ENCODE assay signal across 10 cellular contexts in the genomic region with DNA sequence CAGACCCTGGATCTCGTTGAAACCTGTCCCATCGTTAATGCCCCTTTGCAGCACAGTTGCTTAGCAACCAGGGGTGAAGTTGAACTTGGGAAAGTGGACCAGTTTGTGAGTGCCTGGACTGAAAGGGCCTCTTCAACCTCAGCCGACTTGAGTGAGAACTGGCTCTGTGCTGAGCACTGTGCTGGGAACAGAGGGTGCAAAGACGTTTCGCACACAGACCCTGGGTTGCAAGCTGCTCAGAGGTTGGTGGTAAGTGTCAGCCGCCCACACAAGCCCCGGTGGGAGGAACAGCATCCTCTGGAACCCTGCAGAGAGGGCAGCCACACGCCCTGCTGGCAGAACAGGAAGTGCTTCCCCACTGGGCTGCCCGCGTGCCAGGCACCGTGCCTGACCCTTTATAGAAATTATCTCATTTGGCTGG.
DNase-seq lines count a peak whose midpoint lies in the region; ATAC-seq and TF ChIP-seq lines count a peak whose summit lies in the region.
"Had no signal": no experiment of that assay in that cellular context is flagged by ENCODE, and none has a peak within 500 bp of the region (broad histone marks: within the 10 kb centered on the region; RNA-seq: fewer than 3 reads in every experiment).

No MANE protein-coding gene starts in this region.

- H3K27me3 ChIP-seq in heart left ventricle (peaks cover 0 to 35% (median 0%) of the 10 kb centered on the region in 9 donors), esophagus squamous epithelium (peaks cover 0 to 22% (median 0%) of the 10 kb centered on the region in 4 donors)

- H3K36me3 ChIP-seq in heart left ventricle, result no peaks in the 10 kb centered on the region
- no peaks in the 10 kb centered on the region for H3K36me3 ChIP-seq in esophagus squamous epithelium

- H3K27ac ChIP-seq in heart left ventricle (no peak overlapping the region), esophagus squamous epithelium (peak overlapping the region; percentile 9 to 69 (median 46))

- ATAC-seq in left ventricle myocardium superior, result no peak
- ATAC-seq in heart left ventricle, result no peak
- peak; percentile 68 for ATAC-seq in stimulated activated naive CD8-positive, alpha-beta T cell treated with anti-CD3 and anti-CD28 coated beads, Interleukin-15, amount 100 ng/mL, for 72 hours
- no peak for ATAC-seq in HG03571 (IDR thresholded peaks at IDR 0.05; ENCODE audit: unreplicated experiment)

- H3K27me3 Mint-ChIP-seq in stimulated activated naive CD8-positive, alpha-beta T cell treated with anti-CD3 and anti-CD28 coated beads, Interleukin-15, amount 100 ng/mL, for 72 hours, result no peaks in the 10 kb centered on the region

- TF ChIP-seq CTCF in heart left ventricle (IDR thresholded peaks at IDR 0.05), result no peak
- TF ChIP-seq CTCF in esophagus squamous epithelium (IDR thresholded peaks at IDR 0.05), result no peak

- peak; percentile 39 for DNase-seq in left ventricle myocardium superior
- no peak for DNase-seq in heart left ventricle
- peak; percentile 70 for DNase-seq in activated CD8-positive, alpha-beta memory T cell treated with anti-CD3 and anti-CD28 coated beads, Interleukin-2, amount 50 U/mL, for 48 hours
- no peak for DNase-seq in esophagus squamous epithelium (lab: John Stamatoyannopoulos, UW)
- DNase-seq in stimulated activated naive CD8-positive, alpha-beta T cell treated with anti-CD3 and anti-CD28 coated beads, Interleukin-15, amount 100 ng/mL, for 72 hours, result peak; percentile 23 to 55
- DNase-seq in RKO (ENCODE audit: low spot score), result no peak
- DNase-seq in UCSD-AML1 (lab: John Stamatoyannopoulos, UW; ENCODE audit: unreplicated experiment), result no peak
- DNase-seq: NCI-H1930, nephron progenitor cell had no signal

- H3K4me3 ChIP-seq in heart left ventricle, result no peak overlapping the region
- H3K4me3 ChIP-seq in esophagus squamous epithelium, result no peak overlapping the region

- peaks cover 13 to 21% of the 10 kb centered on the region in 2 donors for H3K9me3 Mint-ChIP-seq in stimulated activated naive CD8-positive, alpha-beta T cell treated with anti-CD3 and anti-CD28 coated beads, Interleukin-15, amount 100 ng/mL, for 72 hours

- H3K9me3 ChIP-seq in heart left ventricle (peaks cover 0 to 18% (median 0%) of the 10 kb centered on the region in 12 donors), esophagus squamous epithelium (no peaks in the 10 kb centered on the region)

- peaks cover 94% of the 10 kb centered on the region for H3K4me1 Mint-ChIP-seq in stimulated activated naive CD8-positive, alpha-beta T cell treated with anti-CD3 and anti-CD28 coated beads, Interleukin-15, amount 100 ng/mL, for 72 hours

- WGBS in heart left ventricle, 4 donors, result 60 to 75% (median 73%) methylated on average over 5 to 11 of the region's 11 CpGs
- WGBS in esophagus squamous epithelium, 2 donors, result 88 to 90% methylated on average over 2 to 8 of the region's 11 CpGs

- peaks cover 0 to 62% (median 0%) of the 10 kb centered on the region in 12 donors for H3K4me1 ChIP-seq in heart left ventricle
- H3K4me1 ChIP-seq in esophagus squamous epithelium, result peaks cover 9 to 58% (median 30%) of the 10 kb centered on the region in 3 donors

- H3K4me3 Mint-ChIP-seq in stimulated activated naive CD8-positive, alpha-beta T cell treated with anti-CD3 and anti-CD28 coated beads, Interleukin-15, amount 100 ng/mL, for 72 hours, result peak overlapping the region; percentile 55 to 68
- H3K4me3 Mint-ChIP-seq: nephron progenitor cell had no signal

- H3K27ac Mint-ChIP-seq in stimulated activated naive CD8-positive, alpha-beta T cell treated with anti-CD3 and anti-CD28 coated beads, Interleukin-15, amount 100 ng/mL, for 72 hours, result peak overlapping the region; percentile 63 to 88
- H3K27ac Mint-ChIP-seq: nephron progenitor cell had no signal

- TF ChIP-seq POLR2A in heart left ventricle (IDR thresholded peaks at IDR 0.05) (no peak), esophagus squamous epithelium (IDR thresholded peaks at IDR 0.05) (no peak)

- intact Hi-C loops in left ventricle myocardium superior (cut with micrococcal nuclease) (no loop called here), heart left ventricle (cut with DNase I) (no loop called here), esophagus squamous epithelium (cut with DNase I) (no loop called here)

Comparison
In these comparisons a context has a peak if more than half of its experiments do, and no peak if none do; other contexts are left out.
1. DNase-seq: peak in left ventricle myocardium superior (single experiment), activated CD8-positive, alpha-beta memory T cell treated with anti-CD3 and anti-CD28 coated beads, Interleukin-2, amount 50 U/mL, for 48 hours (single experiment) and stimulated activated naive CD8-positive, alpha-beta T cell treated with anti-CD3 and anti-CD28 coated beads, Interleukin-15, amount 100 ng/mL, for 72 hours (2 of 2); none in heart left ventricle (0 of 5), esophagus squamous epithelium (single experiment), RKO (single experiment) and UCSD-AML1 (single experiment).
2. H3K27ac ChIP-seq: peak in esophagus squamous epithelium (4 of 4); none in heart left ventricle (0 of 12).